In the genomic region with DNA sequence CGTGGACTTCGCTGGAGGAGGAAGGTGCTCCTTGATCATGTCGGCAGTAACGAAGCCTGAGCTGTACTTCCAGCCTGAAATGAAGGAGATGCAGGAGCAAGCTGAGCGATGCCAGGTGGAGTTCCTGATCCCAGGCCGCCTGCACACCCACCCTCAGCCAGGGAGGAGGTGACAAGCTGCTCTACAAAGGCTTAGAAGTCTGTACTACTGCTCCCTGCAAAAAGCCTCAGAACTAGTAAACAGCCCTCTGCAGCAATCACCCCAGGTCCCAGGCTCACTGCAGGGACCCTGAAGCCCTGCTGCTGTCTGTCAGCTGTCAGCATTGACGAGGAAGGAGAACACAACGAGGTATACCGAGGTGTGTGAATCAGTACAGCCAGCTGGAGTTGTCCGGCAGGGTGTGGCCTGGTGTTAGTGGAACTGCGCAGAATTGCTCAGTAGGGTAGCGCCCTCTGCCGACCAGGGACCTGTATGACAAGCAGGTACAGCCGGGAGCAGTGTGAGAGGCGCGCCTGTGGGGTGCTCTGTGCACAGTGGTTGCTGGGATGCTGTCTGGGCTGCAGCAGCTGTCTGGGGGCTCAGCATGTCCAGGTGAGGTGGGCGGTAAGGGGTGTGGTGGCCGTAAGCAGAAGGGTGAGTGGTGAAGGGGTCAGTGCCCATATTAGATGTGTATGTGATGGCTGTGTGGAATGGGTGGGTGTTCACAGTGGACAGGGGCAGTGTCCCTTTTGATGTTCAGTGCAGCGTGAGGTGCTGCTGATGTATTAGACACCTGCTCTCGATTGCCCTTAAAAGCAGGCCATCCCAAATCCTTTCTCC, we compare ENCODE assay signal across 8 cellular contexts. TPM values are rescaled to one million over a fixed set of nuclear protein-coding genes. Genes with fewer than 3 reads are reported as not detected.
DNase-seq lines count a peak whose midpoint lies in the region; ATAC-seq, FAIRE-seq and TF ChIP-seq lines count a peak whose summit lies in the region.
"Had no signal": no experiment of that assay in that cellular context is flagged by ENCODE, and none has a peak within 500 bp of the region (broad histone marks: within the 10 kb centered on the region; RNA-seq: fewer than 3 reads in every experiment).

No MANE protein-coding gene starts in this region.

- peak; percentile 100 for FAIRE-seq in GM12892 (lab: Jason Lieb, UNC)

- H3K79me2 ChIP-seq in Loucy (ENCODE audit: insufficient read depth, low read length) (no peaks in the 10 kb centered on the region), hepatocyte (no peaks in the 10 kb centered on the region)

- no peak for TF ChIP-seq POLR2A in GM12892 (IDR thresholded peaks at IDR 0.05; ENCODE audit: low read depth, low read length)

- H3K36me3 Mint-ChIP-seq in T-helper 17 cell (ENCODE audit: low read depth) = no peaks in the 10 kb centered on the region

- H3K27me3 Mint-ChIP-seq in T-helper 17 cell = no peaks in the 10 kb centered on the region

- no peak overlapping the region for H3K9ac ChIP-seq in Loucy (ENCODE audit: low read depth, low read length, poor library complexity, severe bottlenecking)

- H3K4me2 ChIP-seq in Loucy (ENCODE audit: low read depth, low read length, poor library complexity, severe bottlenecking) (no peak overlapping the region), hepatocyte (peak overlapping the region; percentile 31)

- DNase-seq in GM12892 (ENCODE audit: insufficient read length) (peak; percentile 88), HCEC 1CT (peak; percentile 61), T-helper 17 cell (peak; percentile 48 to 71 (median 65)), anterior cingulate cortex (lab: John Stamatoyannopoulos, UW) (peak in 44 of 58 donors; percentile 16 to 70 (median 43)), hepatocyte (ENCODE audit: low spot score) (peak; percentile 89)
- peak; percentile 58 to 75 for DNase-seq in stimulated activated CD4-positive, alpha-beta T cell treated with anti-CD3 and anti-CD28 coated beads, Interleukin-12 subunit alpha, Interleukin-12 subunit beta, amount 100 ng/mL, for 24 hours (ENCODE audit: low read depth in 2 of 2)

- no peak overlapping the region for H3K27ac Mint-ChIP-seq in T-helper 17 cell

- H3K36me3 ChIP-seq in Loucy (ENCODE audit: insufficient read depth, low read length) (no peaks in the 10 kb centered on the region), hepatocyte (replicated peaks; ENCODE audit: insufficient read depth, low read depth) (no peaks in the 10 kb centered on the region)

- TF ChIP-seq CTCF in Loucy (conservative IDR thresholded peaks at IDR 0.05; ENCODE audit: low read length) (peak; percentile 97), hepatocyte (IDR thresholded peaks at IDR 0.05; ENCODE audit: poor library complexity) (peak; percentile 87)

- no peak overlapping the region for H3K27ac ChIP-seq in hepatocyte
- H3K27ac ChIP-seq: skin epidermis had no signal

- H3K4me1 Mint-ChIP-seq in T-helper 17 cell = peaks cover 5% of the 10 kb centered on the region

- 61% methylated on average over 20 of the region's 20 CpGs for WGBS in hepatocyte (ENCODE audit: low lambda C conversion rate, missing lambda C conversion rate)

- no peaks in the 10 kb centered on the region for H3K9me3 ChIP-seq in Loucy (ENCODE audit: insufficient read depth, low read depth, low read length)
- H3K9me3 ChIP-seq in T-helper 17 cell (ENCODE audit: control insufficient read depth, low read length, poor library complexity, severe bottlenecking) = no peaks in the 10 kb centered on the region
- no peaks in the 10 kb centered on the region for H3K9me3 ChIP-seq in hepatocyte (ENCODE audit: low read depth)

- no peak overlapping the region for H3K4me3 Mint-ChIP-seq in T-helper 17 cell

- H3K4me1 ChIP-seq in Loucy (ENCODE audit: insufficient read depth, low read length, poor library complexity, severe bottlenecking) (no peaks in the 10 kb centered on the region), hepatocyte (ENCODE audit: insufficient read depth) (peaks cover under 1% of the 10 kb centered on the region)

- peak; percentile 99 for ATAC-seq in T-helper 17 cell

- no peak overlapping the region for H2AFZ ChIP-seq in Loucy (ENCODE audit: low read length)
- no peak overlapping the region for H2AFZ ChIP-seq in hepatocyte

- no peaks in the 10 kb centered on the region for H3F3A ChIP-seq in Loucy (ENCODE audit: low read depth)

- H4K20me1 ChIP-seq in Loucy (ENCODE audit: insufficient read depth, low read length, poor library complexity, severe bottlenecking) (no peaks in the 10 kb centered on the region), hepatocyte (ENCODE audit: insufficient read depth, poor library complexity, severe bottlenecking) (no peaks in the 10 kb centered on the region)

- H3K9me2 ChIP-seq in Loucy (replicated peaks; ENCODE audit: low read depth, low read length) = no peaks in the 10 kb centered on the region
- H3K9me2 ChIP-seq in hepatocyte (replicated peaks; ENCODE audit: insufficient read depth) = no peaks in the 10 kb centered on the region

- H3K27me3 ChIP-seq in Loucy (ENCODE audit: insufficient read depth, low read length, poor library complexity, severe bottlenecking) (no peaks in the 10 kb centered on the region), hepatocyte (no peaks in the 10 kb centered on the region)

- no peak overlapping the region for H3K4me3 ChIP-seq in Loucy (ENCODE audit: low read length, poor library complexity, severe bottlenecking)
- H3K4me3 ChIP-seq in hepatocyte = no peak overlapping the region
- H3K4me3 ChIP-seq: skin epidermis had no signal

RNA-seq across cellular contexts. Expression of a gene that starts 7.6 kb away (rescaled TPM):
- polyA plus RNA-seq in GM12892 (2012; ENCODE audit: missing spikeins) = 23.2 TPM
- under 1 TPM in 1 of 2 donors, not detected in 1; 0.20 TPM for total RNA-seq in T-helper 17 cell
- total RNA-seq in hepatocyte = 19.9 and 25.0 TPM in 2 replicates
- 37.4 and 38.5 TPM in 2 replicates for polyA plus RNA-seq in hepatocyte

RNA-seq across cellular contexts. Expression of a gene that starts 40.6 kb away (rescaled TPM):
- polyA plus RNA-seq in GM12892 (2012; ENCODE audit: missing spikeins) = not detected
- total RNA-seq in T-helper 17 cell = not detected
- total RNA-seq in hepatocyte = 0.12 and 0.63 TPM in 2 replicates
- 0.51 TPM in 1 of 2 replicates, not detected in the other for polyA plus RNA-seq in hepatocyte

Comparison
In these comparisons a context has a peak if more than half of its experiments do, and no peak if none do; other contexts are left out.
1. RNA of a gene that starts 7.6 kb away (total RNA-seq): 19.9 to 25.0 TPM in hepatocyte; 0.20 TPM in T-helper 17 cell; every median in the first group is over 10 times any median in the second.
2. Peak in every context shown above with its lines, with median percentiles within 50 percentile points of each other: DNase-seq.